In the genomic region with DNA sequence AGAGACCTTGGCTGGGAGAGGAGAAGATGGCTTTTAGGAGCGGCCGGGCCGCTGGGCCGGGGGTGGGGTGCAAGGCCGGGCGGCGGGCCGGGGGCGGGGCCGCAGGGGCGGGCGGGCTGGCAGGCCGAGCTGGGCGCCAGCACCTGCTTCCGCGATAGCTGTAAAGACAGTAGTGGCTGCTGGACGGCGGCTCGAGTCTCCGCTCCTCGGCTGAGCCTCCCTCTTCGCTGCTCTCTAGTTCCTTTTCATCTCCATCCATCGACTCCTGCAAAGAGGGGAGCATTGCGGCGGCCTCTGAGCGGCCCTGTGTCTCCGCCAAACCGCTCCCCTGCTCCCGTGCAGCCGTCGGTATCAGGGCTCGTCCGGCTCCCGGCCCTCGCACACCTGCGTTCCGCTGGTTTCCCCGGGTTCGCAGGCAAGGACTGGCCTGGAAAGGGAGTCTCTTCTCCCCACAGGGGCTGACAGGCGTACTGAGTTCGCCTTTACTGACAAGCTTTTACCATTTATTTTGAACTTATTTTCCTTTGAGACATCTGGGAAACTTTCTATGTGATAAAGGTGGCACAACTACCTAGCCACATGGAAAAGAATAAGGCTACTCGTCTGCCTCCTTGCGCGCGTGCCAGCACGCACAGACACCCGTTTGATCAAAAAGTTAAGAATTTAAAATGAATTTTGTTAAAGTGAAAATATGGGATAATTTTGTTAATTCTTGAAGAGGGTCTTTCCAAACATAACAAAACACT, we compare ENCODE assay signal across 8 cellular contexts. TPM values are rescaled to one million over a fixed set of nuclear protein-coding genes. Genes with fewer than 3 reads are reported as not detected.
DNase-seq lines count a peak whose midpoint lies in the region; ATAC-seq and TF ChIP-seq lines count a peak whose summit lies in the region.

A gene with protein sequence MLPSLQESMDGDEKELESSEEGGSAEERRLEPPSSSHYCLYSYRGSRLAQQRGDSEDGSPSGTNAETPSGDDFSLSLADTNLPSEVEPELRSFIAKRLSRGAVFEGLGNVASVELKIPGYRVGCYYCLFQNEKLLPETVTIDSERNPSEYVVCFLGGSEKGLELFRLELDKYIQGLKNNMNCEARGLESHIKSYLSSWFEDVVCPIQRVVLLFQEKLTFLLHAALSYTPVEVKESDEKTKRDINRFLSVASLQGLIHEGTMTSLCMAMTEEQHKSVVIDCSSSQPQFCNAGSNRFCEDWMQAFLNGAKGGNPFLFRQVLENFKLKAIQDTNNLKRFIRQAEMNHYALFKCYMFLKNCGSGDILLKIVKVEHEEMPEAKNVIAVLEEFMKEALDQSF (minus strand): TSS at position 317 of the 746 bp plus-strand sequence. CDS start 34 bp downstream, at position 283.

- CTCF ChIA-PET in CD4-positive, alpha-beta memory T cell (lab: Charles Lee; ENCODE audit: partially characterized antibody): no interaction called here

- peak within 1 kb of the TSS; percentile 78 for H3K27ac ChIP-seq in CD4-positive, alpha-beta memory T cell (ENCODE audit: low read depth, low read length)
- H3K27ac ChIP-seq in muscle layer of colon (ENCODE audit: low read depth, low read length): peak within 1 kb of the TSS; percentile 78

- ATAC-seq in GM19452 (IDR thresholded peaks at IDR 0.05; ENCODE audit: unreplicated experiment) (peak; percentile 86), esophagus mucosa (peak; percentile 90)

- no peaks in the 10 kb centered on the region for H3K27me3 Mint-ChIP-seq in CD4-positive, alpha-beta memory T cell
- no peaks in the 10 kb centered on the region for H3K27me3 Mint-ChIP-seq in activated T-cell treated with anti-CD3 and anti-CD28 coated beads, Interleukin-2, amount 50 U/mL, for 24 hours

- H3K4me1 ChIP-seq in CD4-positive, alpha-beta memory T cell (ENCODE audit: insufficient read depth, low read length): peaks cover 21% of the 10 kb centered on the region
- peaks cover 17% of the 10 kb centered on the region for H3K4me1 ChIP-seq in muscle layer of colon (ENCODE audit: insufficient read depth, low read length)

- H3K27ac Mint-ChIP-seq in CD4-positive, alpha-beta memory T cell: peak within 1 kb of the TSS; percentile 90 to 98 (median 96)
- H3K27ac Mint-ChIP-seq in activated T-cell treated with anti-CD3 and anti-CD28 coated beads, Interleukin-2, amount 50 U/mL, for 24 hours: peak within 1 kb of the TSS; percentile 87

- peaks cover 5 to 18% of the 10 kb centered on the region in 2 donors for H3K36me3 Mint-ChIP-seq in CD4-positive, alpha-beta memory T cell
- H3K36me3 Mint-ChIP-seq in activated T-cell treated with anti-CD3 and anti-CD28 coated beads, Interleukin-2, amount 50 U/mL, for 24 hours (ENCODE audit: low read depth): peaks cover 33% of the 10 kb centered on the region

- H3K4me1 Mint-ChIP-seq in CD4-positive, alpha-beta memory T cell: peaks cover 15 to 24% (median 20%) of the 10 kb centered on the region in 4 donors
- H3K4me1 Mint-ChIP-seq in activated T-cell treated with anti-CD3 and anti-CD28 coated beads, Interleukin-2, amount 50 U/mL, for 24 hours (ENCODE audit: low read depth): peaks cover 18% of the 10 kb centered on the region

- peak within 1 kb of the TSS; percentile 77 for H3K9ac ChIP-seq in muscle layer of colon (ENCODE audit: low read length)

- POLR2A ChIA-PET in CD4-positive, alpha-beta memory T cell (lab: Charles Lee; ENCODE audit: partially characterized antibody): interaction anchor here (1.0 to 3.0 kb wide), 2 partner anchors 10 to 103 kb away, joined by 3 to 43 read pairs; a partner anchor contains a TSS

- peak within 1 kb of the TSS; percentile 61 to 95 for H3K4me3 ChIP-seq in CD4-positive, alpha-beta memory T cell (ENCODE audit: low read length in 2 of 2)
- H3K4me3 ChIP-seq in muscle layer of colon (ENCODE audit: low read depth in 1 of 2, low read length in 2 of 2): peak within 1 kb of the TSS; percentile 52 to 77

- no peaks in the 10 kb centered on the region for H3K9me3 Mint-ChIP-seq in CD4-positive, alpha-beta memory T cell
- H3K9me3 Mint-ChIP-seq in activated T-cell treated with anti-CD3 and anti-CD28 coated beads, Interleukin-2, amount 50 U/mL, for 24 hours: no peaks in the 10 kb centered on the region

- intact Hi-C loops in CD4-positive, alpha-beta memory T cell (cut with micrococcal nuclease): loop anchor here (1.0 kb wide), 1 partner anchor 8 kb away; a partner anchor contains a TSS

- H3K27me3 ChIP-seq in CD4-positive, alpha-beta memory T cell (ENCODE audit: insufficient read depth, low read length): no peaks in the 10 kb centered on the region
- H3K27me3 ChIP-seq in muscle layer of colon (ENCODE audit: control insufficient read depth in 1 of 2, insufficient read depth in 2 of 2, low read length in 2 of 2): no peaks in the 10 kb centered on the region

- peak; percentile 72 to 80 (median 75) for DNase-seq in CD4-positive, alpha-beta memory T cell
- DNase-seq in HT-29 (ENCODE audit: low spot score): peak; percentile 88
- DNase-seq in activated T-cell treated with anti-CD3 and anti-CD28 coated beads, Interleukin-2, amount 50 U/mL, for 24 hours: peak; percentile 92
- DNase-seq in stimulated activated CD8-positive, alpha-beta memory T cell treated with anti-CD3 and anti-CD28 coated beads, Interleukin-7, amount 100 ng/mL, for 1 hour (ENCODE audit: low read depth in 2 of 2): peak; percentile 53

- peak within 1 kb of the TSS; percentile 91 to 98 (median 94) for H3K4me3 Mint-ChIP-seq in CD4-positive, alpha-beta memory T cell
- H3K4me3 Mint-ChIP-seq in activated T-cell treated with anti-CD3 and anti-CD28 coated beads, Interleukin-2, amount 50 U/mL, for 24 hours: peak within 1 kb of the TSS; percentile 87

- H3K36me3 ChIP-seq in CD4-positive, alpha-beta memory T cell (ENCODE audit: insufficient read depth, low read length): no peaks in the 10 kb centered on the region
- peaks cover 19% of the 10 kb centered on the region for H3K36me3 ChIP-seq in muscle layer of colon (ENCODE audit: insufficient read depth, low read length)

- H3K9me3 ChIP-seq in CD4-positive, alpha-beta memory T cell (ENCODE audit: control insufficient read depth in 1 of 2, low read length in 2 of 2): no peaks in the 10 kb centered on the region
- no peaks in the 10 kb centered on the region for H3K9me3 ChIP-seq in muscle layer of colon (ENCODE audit: low read length)

TF ChIP-seq in PFSK-1, 5 proteins besides CTCF, POLR2A, EP300 and RAD21:
- TF ChIP-seq, protein P1, sequence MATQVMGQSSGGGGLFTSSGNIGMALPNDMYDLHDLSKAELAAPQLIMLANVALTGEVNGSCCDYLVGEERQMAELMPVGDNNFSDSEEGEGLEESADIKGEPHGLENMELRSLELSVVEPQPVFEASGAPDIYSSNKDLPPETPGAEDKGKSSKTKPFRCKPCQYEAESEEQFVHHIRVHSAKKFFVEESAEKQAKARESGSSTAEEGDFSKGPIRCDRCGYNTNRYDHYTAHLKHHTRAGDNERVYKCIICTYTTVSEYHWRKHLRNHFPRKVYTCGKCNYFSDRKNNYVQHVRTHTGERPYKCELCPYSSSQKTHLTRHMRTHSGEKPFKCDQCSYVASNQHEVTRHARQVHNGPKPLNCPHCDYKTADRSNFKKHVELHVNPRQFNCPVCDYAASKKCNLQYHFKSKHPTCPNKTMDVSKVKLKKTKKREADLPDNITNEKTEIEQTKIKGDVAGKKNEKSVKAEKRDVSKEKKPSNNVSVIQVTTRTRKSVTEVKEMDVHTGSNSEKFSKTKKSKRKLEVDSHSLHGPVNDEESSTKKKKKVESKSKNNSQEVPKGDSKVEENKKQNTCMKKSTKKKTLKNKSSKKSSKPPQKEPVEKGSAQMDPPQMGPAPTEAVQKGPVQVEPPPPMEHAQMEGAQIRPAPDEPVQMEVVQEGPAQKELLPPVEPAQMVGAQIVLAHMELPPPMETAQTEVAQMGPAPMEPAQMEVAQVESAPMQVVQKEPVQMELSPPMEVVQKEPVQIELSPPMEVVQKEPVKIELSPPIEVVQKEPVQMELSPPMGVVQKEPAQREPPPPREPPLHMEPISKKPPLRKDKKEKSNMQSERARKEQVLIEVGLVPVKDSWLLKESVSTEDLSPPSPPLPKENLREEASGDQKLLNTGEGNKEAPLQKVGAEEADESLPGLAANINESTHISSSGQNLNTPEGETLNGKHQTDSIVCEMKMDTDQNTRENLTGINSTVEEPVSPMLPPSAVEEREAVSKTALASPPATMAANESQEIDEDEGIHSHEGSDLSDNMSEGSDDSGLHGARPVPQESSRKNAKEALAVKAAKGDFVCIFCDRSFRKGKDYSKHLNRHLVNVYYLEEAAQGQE (IDR thresholded peaks at IDR 0.05; ENCODE audit: insufficient read depth in 1 of 2, low read depth in 2 of 2, low read length in 2 of 2): 0 out of 4 replicates have a peak, but pooled peaks of 1 of the 2 experiments have one; percentile 5
- peak; percentile 94 for TF ChIP-seq FOXP2 (optimal IDR thresholded peaks at IDR 0.05; ENCODE audit: borderline replicate concordance, extremely low read depth, extremely low read length, insufficient read depth)
- peak; percentile 82 for TF ChIP-seq TAF1 (IDR thresholded peaks at IDR 0.05; ENCODE audit: borderline replicate concordance, insufficient read depth, low read length)
- peak; percentile 67; the same call in 1 of the 2 replicates for TF ChIP-seq POLR2AphosphoS5 (IDR thresholded peaks at IDR 0.05; ENCODE audit: low read depth, low read length)
- peak; percentile 11; the same call in 1 of the 2 replicates for TF ChIP-seq SIN3A (IDR thresholded peaks at IDR 0.05; ENCODE audit: borderline replicate concordance, insufficient read depth, low read length)
TF ChIP-seq in PFSK-1: peak in this region for 5.

RNA-seq across cellular contexts. Expression of the gene that starts here (rescaled TPM):
- 10 to 100 TPM; 20.2 to 22.5 TPM for total RNA-seq in CD4-positive, alpha-beta memory T cell
- 10 to 100 TPM in 1 of 2 donors, 1 to 10 TPM in 1; 7.9 to 10.6 TPM for polyA plus RNA-seq in CD4-positive, alpha-beta memory T cell
- total RNA-seq in HT-29 (2014; rRNA removed; shearing (Covaris generic)): 46.6 and 49.9 TPM in 2 replicates
- 29.2 TPM for polyA plus RNA-seq in PFSK-1 (2012; ENCODE audit: insufficient read length, low read depth)
- total RNA-seq in esophagus mucosa: 11.6 TPM

Comparison
In these comparisons a context has a peak if more than half of its experiments do, and no peak if none do; other contexts are left out.
1. Peak in every context shown above with its lines: DNase-seq, ATAC-seq, H3K4me3 ChIP-seq and H3K27ac ChIP-seq.